ENCODE assay signal across 8 cellular contexts in genomic region chr7:120272896-120273475, GRCh38. TPM values are rescaled to one million over a fixed set of nuclear protein-coding genes. Genes with fewer than 3 reads are reported as not detected.
DNase-seq lines count a peak whose midpoint lies in the region; ATAC-seq and TF ChIP-seq lines count a peak whose summit lies in the region.

KCND2 (plus strand) TSS chr7:120273175.

- peak; percentile 33 for DNase-seq in Daoy (ENCODE audit: low read depth)
- DNase-seq in HL-60 (ENCODE audit: low read depth in 1 of 2, low spot score in 1 of 2) = peak in 1 of 2 experiments; percentile 9
- peak; percentile 28 for DNase-seq in amniotic epithelial cell (ENCODE audit: low read depth)
- no peak for DNase-seq in NCI-H2196 treated with DMSO at 0.1 percent for 48 hours (lab: John Stamatoyannopoulos, UW; ENCODE audit: unreplicated experiment)
- no peak for DNase-seq in activated T-cell treated with anti-CD3 and anti-CD28 coated beads, Interleukin-2, amount 50 U/mL, for 4 hours

- H3K9me3 ChIP-seq in iPS-18a (ENCODE audit: control insufficient read depth, low read depth, low read length) = no peaks in the 10 kb centered on the region

- peak; percentile 23 for ATAC-seq in GM21367 (IDR thresholded peaks at IDR 0.05; ENCODE audit: unreplicated experiment)
- ATAC-seq in activated T-cell treated with anti-CD3 and anti-CD28 coated beads, Interleukin-2, amount 50 U/mL, for 4 hours = no peak

- no peaks in the 10 kb centered on the region for H3K36me3 ChIP-seq in iPS-18a (ENCODE audit: control insufficient read depth, low read depth, low read length)

- peaks cover 5% of the 10 kb centered on the region for H3K4me1 Mint-ChIP-seq in stimulated activated naive CD8-positive, alpha-beta T cell treated with anti-CD3 and anti-CD28 coated beads, Interleukin-15, Interleukin-2, amounts not matched to agents 100 ng/mL and 50 ng/mL, for 24 hours (ENCODE audit: low read depth)
- no peaks in the 10 kb centered on the region for H3K4me1 Mint-ChIP-seq in activated T-cell treated with anti-CD3 and anti-CD28 coated beads, Interleukin-2, amount 50 U/mL, for 4 hours (ENCODE audit: low read depth)

- H3K27ac ChIP-seq in HL-60 (replicated peaks) (no peak within 1 kb of the TSS), iPS-18a (ENCODE audit: low read length) (no peak within 1 kb of the TSS)

- TF ChIP-seq CTCF in HL-60 (IDR thresholded peaks at IDR 0.05; ENCODE audit: insufficient read depth, low read length) = no peak

- no peak within 1 kb of the TSS for H3K27ac Mint-ChIP-seq in stimulated activated naive CD8-positive, alpha-beta T cell treated with anti-CD3 and anti-CD28 coated beads, Interleukin-15, Interleukin-2, amounts not matched to agents 100 ng/mL and 50 ng/mL, for 24 hours

- H3K27me3 ChIP-seq in HL-60 (ENCODE audit: insufficient read depth, poor library complexity, severe bottlenecking) (peaks cover 17% of the 10 kb centered on the region), iPS-18a (ENCODE audit: control insufficient read depth, insufficient read depth, low read length) (peaks cover 19% of the 10 kb centered on the region)

- H3K4me3 ChIP-seq in HL-60 (replicated peaks; ENCODE audit: insufficient read depth, low read length) (peak within 1 kb of the TSS; percentile 36), iPS-18a (ENCODE audit: low read length) (peak within 1 kb of the TSS; percentile 86)

- H3K9me3 Mint-ChIP-seq in stimulated activated naive CD8-positive, alpha-beta T cell treated with anti-CD3 and anti-CD28 coated beads, Interleukin-15, Interleukin-2, amounts not matched to agents 100 ng/mL and 50 ng/mL, for 24 hours = peaks cover 14% of the 10 kb centered on the region
- peaks cover 6% of the 10 kb centered on the region for H3K9me3 Mint-ChIP-seq in activated T-cell treated with anti-CD3 and anti-CD28 coated beads, Interleukin-2, amount 50 U/mL, for 4 hours

- H3K4me3 Mint-ChIP-seq in stimulated activated naive CD8-positive, alpha-beta T cell treated with anti-CD3 and anti-CD28 coated beads, Interleukin-15, Interleukin-2, amounts not matched to agents 100 ng/mL and 50 ng/mL, for 24 hours = peak within 1 kb of the TSS; percentile 54
- H3K4me3 Mint-ChIP-seq in activated T-cell treated with anti-CD3 and anti-CD28 coated beads, Interleukin-2, amount 50 U/mL, for 4 hours = no peak within 1 kb of the TSS

- H3K4me1 ChIP-seq in iPS-18a (ENCODE audit: control insufficient read depth, low read depth, low read length) = peaks cover 8% of the 10 kb centered on the region

- H3K36me3 Mint-ChIP-seq in stimulated activated naive CD8-positive, alpha-beta T cell treated with anti-CD3 and anti-CD28 coated beads, Interleukin-15, Interleukin-2, amounts not matched to agents 100 ng/mL and 50 ng/mL, for 24 hours (ENCODE audit: low read depth) = no peaks in the 10 kb centered on the region
- H3K36me3 Mint-ChIP-seq in activated T-cell treated with anti-CD3 and anti-CD28 coated beads, Interleukin-2, amount 50 U/mL, for 4 hours (ENCODE audit: insufficient read depth) = no peaks in the 10 kb centered on the region

- peaks cover 38% of the 10 kb centered on the region for H3K27me3 Mint-ChIP-seq in stimulated activated naive CD8-positive, alpha-beta T cell treated with anti-CD3 and anti-CD28 coated beads, Interleukin-15, Interleukin-2, amounts not matched to agents 100 ng/mL and 50 ng/mL, for 24 hours
- H3K27me3 Mint-ChIP-seq in activated T-cell treated with anti-CD3 and anti-CD28 coated beads, Interleukin-2, amount 50 U/mL, for 4 hours (ENCODE audit: low read depth) = peaks cover 32% of the 10 kb centered on the region

- peak within 1 kb of the TSS; percentile 64 for H3K9ac ChIP-seq in iPS-18a (ENCODE audit: low read length)

RNA-seq across cellular contexts. Expression of gene KCND2, which starts in this region (rescaled TPM):
- not detected in 2 replicates for total RNA-seq in Daoy (2014; rRNA removed; shearing (Covaris generic))
- total RNA-seq in activated T-cell treated with anti-CD3 and anti-CD28 coated beads, Interleukin-2, amount 50 U/mL, for 4 hours = not detected

Comparison
In these comparisons a context has a peak if more than half of its experiments do, and no peak if none do; other contexts are left out.
1. Peak in DNase-seq in Daoy; RNA of the gene not detected or under 1 TPM.